ENCODE assay signal across 10 cellular contexts in genomic region chr7:69962077-69962855, GRCh38.
DNase-seq lines count a peak whose midpoint lies in the region; ATAC-seq and TF ChIP-seq lines count a peak whose summit lies in the region.
"Had no signal": no experiment of that assay in that cellular context is flagged by ENCODE, and none has a peak within 500 bp of the region (broad histone marks: within the 10 kb centered on the region; RNA-seq: fewer than 3 reads in every experiment).

No MANE protein-coding gene starts in this region.

- H3K4me3 ChIP-seq in BE2C (ENCODE audit: low read depth, low read length) = no peak overlapping the region
- H3K4me3 ChIP-seq in lower lobe of right lung = no peak overlapping the region
- no peak overlapping the region for H3K4me3 ChIP-seq in Caco-2 (ENCODE audit: low read depth, low read length)

- POLR2A ChIA-PET in Caco-2 (lab: Charles Lee) = no interaction called here

- H3K36me3 ChIP-seq in BE2C (no peaks in the 10 kb centered on the region), lower lobe of right lung (no peaks in the 10 kb centered on the region), Caco-2 (ENCODE audit: control insufficient read depth, insufficient read depth, low read length) (no peaks in the 10 kb centered on the region)

- intact Hi-C loops in lower lobe of right lung (cut with DNase I) (no loop called here), Caco-2 (cut with micrococcal nuclease; ENCODE audit: unreplicated experiment) (no loop called here)

- DNase-seq in BE2C (peak; percentile 53), lower lobe of right lung (peak; percentile 50), superior temporal gyrus (ENCODE audit: extremely low spot score) (no peak), Caco-2 (no peak), GM19240 (ENCODE audit: insufficient read length, low spot score) (no peak)
- no peak for DNase-seq in activated naive CD4-positive, alpha-beta T cell treated with anti-CD3 and anti-CD28 coated beads, Interleukin-2, amount 50 U/mL, for 16 hours
- DNase-seq: activated T-cell treated with anti-CD3 and anti-CD28 coated beads, Interleukin-2, amount 50 U/mL, for 48 hours; stimulated activated naive CD8-positive, alpha-beta T cell treated with anti-CD3 and anti-CD28 coated beads, Interleukin-15, Interleukin-2, amounts not matched to agents 100 U/mL and 50 U/mL, for 24 hours had no signal

- H3K27ac Mint-ChIP-seq in Caco-2 (ENCODE audit: unreplicated experiment) = no peak overlapping the region

- no peaks in the 10 kb centered on the region for H3K9me3 Mint-ChIP-seq in Caco-2 (ENCODE audit: unreplicated experiment)

- no TSS peak for BruUV-seq in Caco-2 (replicated peaks; lab: Mats Ljungman, UMichigan)

- H3K4me1 ChIP-seq in BE2C (peaks cover 16% of the 10 kb centered on the region), lower lobe of right lung (peaks cover 23% of the 10 kb centered on the region), Caco-2 (no peaks in the 10 kb centered on the region)

- peaks cover 21% of the 10 kb centered on the region for H3K27me3 Mint-ChIP-seq in Caco-2 (ENCODE audit: insufficient read depth, unreplicated experiment)

- H3K27me3 ChIP-seq in BE2C (no peaks in the 10 kb centered on the region), lower lobe of right lung (ENCODE audit: low read depth) (no peaks in the 10 kb centered on the region), Caco-2 (replicated peaks; ENCODE audit: control insufficient read depth, insufficient read depth, low read length) (no peaks in the 10 kb centered on the region; the same call in 1 of the 2 replicates)

- no peaks in the 10 kb centered on the region for H3K9me3 ChIP-seq in BE2C
- no peaks in the 10 kb centered on the region for H3K9me3 ChIP-seq in lower lobe of right lung
- no peaks in the 10 kb centered on the region for H3K9me3 ChIP-seq in Caco-2

- no peak overlapping the region for H3K27ac ChIP-seq in lower lobe of right lung

- no peak overlapping the region for H3K4me3 Mint-ChIP-seq in Caco-2 (ENCODE audit: unreplicated experiment)

- peak; percentile 52 for ATAC-seq in HG02759 (IDR thresholded peaks at IDR 0.05; ENCODE audit: unreplicated experiment)
- peak; percentile 75 for ATAC-seq in SK-N-SH treated with all-trans-retinoic acid at 6 μM for 48 hours
- peak; percentile 78 to 83 for ATAC-seq in lower lobe of right lung
- ATAC-seq: stimulated activated naive CD8-positive, alpha-beta T cell treated with anti-CD3 and anti-CD28 coated beads, Interleukin-15, Interleukin-2, amounts not matched to agents 100 U/mL and 50 U/mL, for 24 hours had no signal

- H3K4me1 Mint-ChIP-seq in Caco-2 (ENCODE audit: low read depth, unreplicated experiment) = no peaks in the 10 kb centered on the region

- CTCF ChIA-PET in Caco-2 (lab: Charles Lee) = no interaction called here

- no peak for TF ChIP-seq CTCF in BE2C (IDR thresholded peaks at IDR 0.05; ENCODE audit: low read depth, low read length)
- TF ChIP-seq CTCF in lower lobe of right lung (IDR thresholded peaks at IDR 0.05) = no peak
- TF ChIP-seq CTCF in Caco-2 (IDR thresholded peaks at IDR 0.05; ENCODE audit: insufficient read depth in 1 of 2, low read depth in 1 of 2, low read length in 1 of 2, severe bottlenecking in 1 of 2, unreplicated experiment in 1 of 2) = no peak

- no peaks in the 10 kb centered on the region for H3K36me3 Mint-ChIP-seq in Caco-2 (ENCODE audit: insufficient read depth, unreplicated experiment)

TF ChIP-seq in SK-N-SH treated with all-trans-retinoic acid at 6 μM for 48 hours, 23 proteins besides CTCF, POLR2A, EP300 and RAD21:
- no peak for TF ChIP-seq ESRRG (CRISPR knock-in tag; IDR thresholded peaks at IDR 0.05)
- peak; percentile 53; the same call in 1 of the 2 replicates for TF ChIP-seq ISL1 (CRISPR knock-in tag; IDR thresholded peaks at IDR 0.05)

Comparison
In these comparisons a context has a peak if more than half of its experiments do, and no peak if none do; other contexts are left out.
1. DNase-seq: peak in BE2C (single experiment) and lower lobe of right lung (single experiment); none in activated naive CD4-positive, alpha-beta T cell treated with anti-CD3 and anti-CD28 coated beads, Interleukin-2, amount 50 U/mL, for 16 hours (single experiment), superior temporal gyrus (single experiment), Caco-2 (0 of 2) and GM19240 (single experiment).
2. Peak in every context shown above with its lines, with median percentiles within 50 percentile points of each other: ATAC-seq.